ENCODE assay signal across 2 cellular contexts in the genomic region with DNA sequence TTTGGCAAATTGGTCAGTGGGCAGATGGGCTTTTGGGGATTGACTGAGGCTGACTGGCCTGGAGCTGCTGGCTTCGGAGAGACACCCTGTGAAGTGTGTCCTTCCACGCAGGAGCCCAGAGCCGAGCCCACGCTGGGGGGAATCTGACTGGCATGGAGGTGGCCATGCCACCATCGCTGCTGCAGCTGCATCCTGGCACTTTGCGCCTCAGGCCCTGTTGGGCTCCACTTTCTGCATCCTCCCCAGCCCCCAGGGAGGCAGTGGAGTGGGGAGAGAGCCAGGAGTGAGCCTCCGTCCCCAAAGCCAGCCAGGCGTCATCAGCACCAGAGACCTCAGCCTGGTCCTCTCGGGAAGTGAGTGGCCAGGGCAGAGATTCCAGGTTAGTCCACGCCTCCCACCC.
TF ChIP-seq lines count a peak whose summit lies in the region.

No MANE protein-coding gene starts in this region.

TF ChIP-seq in HEK293, 187 proteins besides CTCF, POLR2A, EP300 and RAD21:
- TF ChIP-seq ZNF169 (tag by site-specific recombination; IDR thresholded peaks at IDR 0.05): no peak
- no peak for TF ChIP-seq ZNF311 (tag by site-specific recombination; IDR thresholded peaks at IDR 0.05; ENCODE audit: borderline replicate concordance)
- no peak for TF ChIP-seq ZNF146 (tag by site-specific recombination; IDR thresholded peaks at IDR 0.05)
- TF ChIP-seq ZNF2 (tag by site-specific recombination; IDR thresholded peaks at IDR 0.05): no peak
- no peak for TF ChIP-seq ZNF623 (tag by site-specific recombination; IDR thresholded peaks at IDR 0.05)
- no peak for TF ChIP-seq ZNF416 (tag by site-specific recombination; IDR thresholded peaks at IDR 0.05)
- TF ChIP-seq, protein P1, sequence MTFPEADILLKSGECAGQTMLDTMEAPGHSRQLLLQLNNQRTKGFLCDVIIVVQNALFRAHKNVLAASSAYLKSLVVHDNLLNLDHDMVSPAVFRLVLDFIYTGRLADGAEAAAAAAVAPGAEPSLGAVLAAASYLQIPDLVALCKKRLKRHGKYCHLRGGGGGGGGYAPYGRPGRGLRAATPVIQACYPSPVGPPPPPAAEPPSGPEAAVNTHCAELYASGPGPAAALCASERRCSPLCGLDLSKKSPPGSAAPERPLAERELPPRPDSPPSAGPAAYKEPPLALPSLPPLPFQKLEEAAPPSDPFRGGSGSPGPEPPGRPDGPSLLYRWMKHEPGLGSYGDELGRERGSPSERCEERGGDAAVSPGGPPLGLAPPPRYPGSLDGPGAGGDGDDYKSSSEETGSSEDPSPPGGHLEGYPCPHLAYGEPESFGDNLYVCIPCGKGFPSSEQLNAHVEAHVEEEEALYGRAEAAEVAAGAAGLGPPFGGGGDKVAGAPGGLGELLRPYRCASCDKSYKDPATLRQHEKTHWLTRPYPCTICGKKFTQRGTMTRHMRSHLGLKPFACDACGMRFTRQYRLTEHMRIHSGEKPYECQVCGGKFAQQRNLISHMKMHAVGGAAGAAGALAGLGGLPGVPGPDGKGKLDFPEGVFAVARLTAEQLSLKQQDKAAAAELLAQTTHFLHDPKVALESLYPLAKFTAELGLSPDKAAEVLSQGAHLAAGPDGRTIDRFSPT (tag by site-specific recombination; IDR thresholded peaks at IDR 0.05): peak; percentile 43; the same call in 1 of the 2 replicates
- no peak for TF ChIP-seq ZBTB1 (tag by site-specific recombination; IDR thresholded peaks at IDR 0.05)

TF ChIP-seq in HepG2, 621 proteins besides CTCF, POLR2A, EP300 and RAD21:
- peak; percentile 80 for TF ChIP-seq AGO2 (optimal IDR thresholded peaks at IDR 0.05; ENCODE audit: low read depth, low read length)
- peak; percentile 28; the same call in 1 of the 2 replicates for TF ChIP-seq POLR2G (IDR thresholded peaks at IDR 0.05; ENCODE audit: low read depth, low read length)
- TF ChIP-seq TARDBP (CRISPR knock-in tag; IDR thresholded peaks at IDR 0.05): no peak
- 0 out of 2 replicates have a peak, but pooled peaks have one; percentile 16 for TF ChIP-seq HNRNPL (IDR thresholded peaks at IDR 0.05; ENCODE audit: low read depth, low read length)
- peak; percentile 68 for TF ChIP-seq AGO1 (IDR thresholded peaks at IDR 0.05; ENCODE audit: low read depth, low read length, poor library complexity, severe bottlenecking)
TF ChIP-seq in HepG2: peak in this region for 4.
